In the genomic region with DNA sequence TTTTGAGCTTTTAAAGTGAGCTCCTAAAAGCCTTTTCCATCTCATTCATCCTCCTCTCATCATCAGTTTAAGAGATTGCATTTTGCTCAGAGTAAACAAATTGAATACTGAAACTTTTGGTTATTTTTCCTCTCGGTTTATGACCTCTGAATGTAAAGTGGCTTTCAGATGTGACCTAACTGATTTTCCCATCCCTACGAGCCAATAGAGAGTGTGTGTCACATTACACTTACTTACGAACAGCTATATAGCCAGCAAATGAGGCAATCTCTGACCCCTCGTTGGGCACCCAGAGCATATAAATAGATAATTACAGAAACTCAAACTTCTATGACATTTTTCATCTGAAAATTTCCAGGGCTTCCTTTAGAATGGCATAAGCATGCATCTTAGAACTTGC, we compare ENCODE assay signal across 26 cellular contexts.
"Had no signal": no experiment of that assay in that cellular context is flagged by ENCODE, and none has a peak within 500 bp of the region (broad histone marks: within the 10 kb centered on the region; RNA-seq: fewer than 3 reads in every experiment).

No MANE protein-coding gene starts in this region.

- H3K4me1 ChIP-seq: esophagus squamous epithelium, gastrocnemius medialis, heart right ventricle, left lung, lower lobe of right lung had no signal

- H3K36me3 ChIP-seq: esophagus squamous epithelium, gastrocnemius medialis, heart right ventricle, left lung, lower lobe of right lung had no signal

- DNase-seq: cortex of kidney; effector CD8-positive, alpha-beta T cell; effector memory CD8-positive, alpha-beta T cell; endodermal cell; erythroblast; esophagus squamous epithelium; foreskin fibroblast; foreskin melanocyte; gastrocnemius medialis; glutamatergic neuron; head of caudate nucleus; heart right ventricle; hippocampal formation; left cardiac atrium; left lung; left ventricle myocardium superior; lower lobe of right lung; mesenchymal stem cell; mucosa of descending colon; naive B cell; naive thymus-derived CD8-positive, alpha-beta T cell had no signal

- ATAC-seq: effector memory CD8-positive, alpha-beta T cell; esophagus mucosa; gastrocnemius medialis; heart right ventricle; left cardiac atrium; left lung; left ventricle myocardium superior; lower lobe of right lung; mucosa of descending colon; naive thymus-derived CD8-positive, alpha-beta T cell had no signal

- FAIRE-seq: endometrium, islet of Langerhans, keratinocyte had no signal

- H3K27ac ChIP-seq: epithelial cell of prostate, esophagus squamous epithelium, gastrocnemius medialis, heart right ventricle, left lung, lower lobe of right lung had no signal

- H3K4me3 ChIP-seq: esophagus squamous epithelium, gastrocnemius medialis, heart right ventricle, left lung, lower lobe of right lung, mucosa of descending colon had no signal

- H3K9me3 ChIP-seq: esophagus squamous epithelium, gastrocnemius medialis, heart right ventricle, left lung, lower lobe of right lung, mucosa of descending colon had no signal
